Comparison of ENCODE assay signal across 8 cellular contexts in the genomic region with DNA sequence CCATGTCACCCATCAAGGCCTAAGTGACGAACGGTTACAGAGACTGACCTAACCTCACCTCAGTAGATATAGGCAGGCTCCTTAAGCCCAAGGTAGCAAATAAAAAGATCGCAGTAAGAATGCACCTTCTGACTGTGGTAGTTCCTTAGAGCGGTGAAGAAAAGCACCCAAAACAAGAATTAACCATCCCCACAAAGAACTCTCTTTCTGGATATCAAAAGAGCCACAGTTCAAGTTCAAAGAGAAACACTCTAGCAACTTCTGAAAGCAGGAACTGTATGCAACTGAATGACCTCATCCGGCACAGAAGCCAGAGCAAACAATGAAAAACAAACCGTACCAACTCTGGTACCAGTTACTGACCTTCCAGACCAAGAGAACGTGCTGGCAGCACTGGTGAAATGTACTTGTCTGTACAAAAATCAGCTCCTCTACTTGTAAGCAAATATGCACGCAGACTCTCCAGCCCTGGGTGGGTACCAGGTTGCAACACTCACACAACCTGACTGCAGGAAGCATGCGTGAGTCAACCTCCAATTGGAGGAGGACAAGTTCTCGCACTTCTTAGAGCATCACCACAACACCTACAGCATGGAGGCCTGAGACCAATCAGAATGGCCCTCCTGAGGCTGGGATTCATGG.
A peak's percentile ranks its signal among the peaks of the same experiment; 100 is the strongest.
DNase-seq lines count a peak whose midpoint lies in the region; ATAC-seq and TF ChIP-seq lines count a peak whose summit lies in the region.

No MANE protein-coding gene starts in this region.

- WGBS in hepatocyte (ENCODE audit: low lambda C conversion rate, missing lambda C conversion rate) = 72% methylated on average over 10 of the region's 10 CpGs
- WGBS in tibial nerve, 2 donors = 51 to 62% methylated on average over 10 of the region's 10 CpGs

- TF ChIP-seq EP300 in tibial nerve (IDR thresholded peaks at IDR 0.05) = peak in 1 of 2 donors; percentile 45

- no peaks in the 10 kb centered on the region for H3K9me2 ChIP-seq in hepatocyte (replicated peaks; ENCODE audit: insufficient read depth)

- H3K27ac ChIP-seq in hepatocyte = peak overlapping the region; percentile 86
- H3K27ac ChIP-seq in tibial nerve = peak overlapping the region in 2 of 4 donors; percentile 38 to 65

- H3K27me3 ChIP-seq in hepatocyte (no peaks in the 10 kb centered on the region), tibial nerve (no peaks in the 10 kb centered on the region)

- peak; percentile 74 for ATAC-seq in GM19438 (IDR thresholded peaks at IDR 0.05; ENCODE audit: low read depth, unreplicated experiment)

- no peaks in the 10 kb centered on the region for H4K20me1 ChIP-seq in hepatocyte (ENCODE audit: insufficient read depth, poor library complexity, severe bottlenecking)

- H3K9me3 ChIP-seq in hepatocyte (ENCODE audit: low read depth) (no peaks in the 10 kb centered on the region), tibial nerve (no peaks in the 10 kb centered on the region)

- peak overlapping the region; percentile 12 for H3K4me2 ChIP-seq in hepatocyte

- H2AFZ ChIP-seq in hepatocyte = no peak overlapping the region

- TF ChIP-seq CTCF in hepatocyte (IDR thresholded peaks at IDR 0.05; ENCODE audit: poor library complexity) = no peak
- TF ChIP-seq CTCF in tibial nerve (IDR thresholded peaks at IDR 0.05) = no peak

- TF ChIP-seq POLR2A in tibial nerve (IDR thresholded peaks at IDR 0.05) = no peak

- no peaks in the 10 kb centered on the region for H3K36me3 ChIP-seq in hepatocyte (replicated peaks; ENCODE audit: insufficient read depth, low read depth)
- peaks cover 0 to 6% (median 0%) of the 10 kb centered on the region in 3 donors for H3K36me3 ChIP-seq in tibial nerve

- H3K79me2 ChIP-seq in hepatocyte = peaks cover 88% of the 10 kb centered on the region

- H3K4me3 ChIP-seq in hepatocyte = no peak overlapping the region
- H3K4me3 ChIP-seq in tibial nerve = no peak overlapping the region

- H3K4me1 ChIP-seq in hepatocyte (ENCODE audit: insufficient read depth) (peaks cover 12% of the 10 kb centered on the region), tibial nerve (peaks cover 0 to 11% (median 0%) of the 10 kb centered on the region in 4 donors)

- DNase-seq in HT-29 (ENCODE audit: low spot score) = peak; percentile 81
- DNase-seq in activated effector memory CD4-positive, alpha-beta T cell treated with Interleukin-2 at 50 U/mL for 16 hours = peak; percentile 48
- DNase-seq in hepatocyte (ENCODE audit: low spot score) = peak; percentile 77
- peak; percentile 33 for DNase-seq in stimulated activated CD8-positive, alpha-beta memory T cell treated with anti-CD3 and anti-CD28 coated beads, Interleukin-12 subunit alpha, Interleukin-12 subunit beta, amount 100 ng/mL, for 4 hours (ENCODE audit: low read depth)
- no peak for DNase-seq in NCI-H510A treated with DMSO at 0.1 percent for 48 hours (lab: John Stamatoyannopoulos, UW)
- DNase-seq in tibial nerve (ENCODE audit: low spot score in 2 of 2) = no peak
- no peak for DNase-seq in DMS79 (lab: John Stamatoyannopoulos, UW)

Comparison
In these comparisons a context has a peak if more than half of its experiments do, and no peak if none do; other contexts are left out.
1. DNase-seq: peak in HT-29 (single experiment), activated effector memory CD4-positive, alpha-beta T cell treated with Interleukin-2 at 50 U/mL for 16 hours (single experiment), hepatocyte (single experiment) and stimulated activated CD8-positive, alpha-beta memory T cell treated with anti-CD3 and anti-CD28 coated beads, Interleukin-12 subunit alpha, Interleukin-12 subunit beta, amount 100 ng/mL, for 4 hours (single experiment); none in NCI-H510A treated with DMSO at 0.1 percent for 48 hours (single experiment), tibial nerve (0 of 2) and DMS79 (single experiment).